In the genomic region with DNA sequence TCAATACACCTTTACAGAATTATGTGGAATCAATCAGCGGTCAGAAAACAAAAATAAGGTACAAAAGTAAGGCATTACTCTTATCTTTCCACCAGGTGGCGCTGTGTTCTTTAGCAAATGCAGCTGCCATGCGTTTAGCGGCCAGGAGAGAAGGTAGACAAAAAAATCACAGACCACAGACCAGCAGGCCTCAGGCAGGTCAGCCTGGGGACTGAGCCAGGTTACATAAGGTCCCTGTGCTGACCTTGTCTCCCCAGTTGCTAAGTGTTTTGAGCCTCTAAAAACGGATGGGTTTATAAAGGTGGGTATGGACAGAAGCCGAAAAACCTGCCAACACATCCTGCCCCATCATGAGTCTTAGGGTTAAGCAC, we compare ENCODE assay signal across 8 cellular contexts. TPM values are rescaled to one million over a fixed set of nuclear protein-coding genes. Genes with fewer than 3 reads are reported as not detected.
DNase-seq lines count a peak whose midpoint lies in the region; ATAC-seq, FAIRE-seq and TF ChIP-seq lines count a peak whose summit lies in the region.

No MANE protein-coding gene starts in this region.

- CTCF ChIA-PET in HEK293 (lab: Yijun Ruan, JAX), result interaction anchor here (0.7 to 15.6 kb wide), 28 partner anchors 8 to 744 kb away, joined by 3 to 668 read pairs (median 4); partner anchors contain the start of gene NPL
- CTCF ChIA-PET in HepG2 (lab: Yijun Ruan, JAX; ENCODE audit: low intra/inter-chr PET ratio, low total read pairs), result interaction anchor here (1.3 to 2.5 kb wide), 4 partner anchors 182 to 517 kb away, joined by 3 to 44 read pairs (median 5); no protein-coding TSS in a partner anchor

- WGBS in HepG2 (ENCODE audit: low lambda C conversion rate), result 18% methylated on average over 6 of the region's 6 CpGs

- H4K20me1 ChIP-seq in HepG2 (ENCODE audit: insufficient read depth, low read length), result no peaks in the 10 kb centered on the region

- peak; percentile 89 for TF ChIP-seq CTCF in HEK293 (tag by site-specific recombination; IDR thresholded peaks at IDR 0.05)
- peak; percentile 79 for TF ChIP-seq CTCF in colonic mucosa (IDR thresholded peaks at IDR 0.05)
- peak; percentile 87 for TF ChIP-seq CTCF in HepG2 (CRISPR knock-in tag; IDR thresholded peaks at IDR 0.05)

- peak; percentile 88 for FAIRE-seq in HepG2 (lab: Jason Lieb, UNC)

- no TSS peak for BruUV-seq in HepG2 (replicated peaks; lab: Mats Ljungman, UMichigan)

- POLR2A ChIA-PET in HEK293 (lab: Yijun Ruan, JAX) (no interaction called here), HepG2 (lab: Yijun Ruan, JAX) (no interaction called here)

- H3K27me3 ChIP-seq in CD4-positive, CD25-positive, alpha-beta regulatory T cell (ENCODE audit: control insufficient read depth, insufficient read depth, low read length), result no peaks in the 10 kb centered on the region
- H3K27me3 ChIP-seq in colonic mucosa (no peaks in the 10 kb centered on the region), HepG2 (ENCODE audit: control insufficient read depth in 1 of 2, insufficient read depth in 2 of 2, low read length in 2 of 2) (peaks cover 3 to 14% of the 10 kb centered on the region in 2 experiments; a peak in 3 of 5 replicates)

- H3K9ac ChIP-seq in colonic mucosa (ENCODE audit: low read depth in 2 of 2, low read length in 2 of 2) (peak overlapping the region in 1 of 2 donors; percentile 15), HepG2 (ENCODE audit: insufficient read depth, low read depth, low read length) (no peak overlapping the region)

- in situ Hi-C loops in HepG2 (cut with HindIII; ENCODE audit: extremely low pct_ligation_motif_present, low pct_unique_long_range_greater_than_20kb), result loop anchor here (5.0 kb wide), 1 partner anchor 186 kb away; the partner anchor contains the start of gene NPL

- H3K9me3 Mint-ChIP-seq in CD4-positive, CD25-positive, alpha-beta regulatory T cell, result no peaks in the 10 kb centered on the region

- no peak overlapping the region for H3K4me3 Mint-ChIP-seq in CD4-positive, CD25-positive, alpha-beta regulatory T cell

- H3K79me2 ChIP-seq in HepG2 (ENCODE audit: insufficient read depth, low read length), result no peaks in the 10 kb centered on the region

- peaks cover 36% of the 10 kb centered on the region for H3K4me1 ChIP-seq in CD4-positive, CD25-positive, alpha-beta regulatory T cell (ENCODE audit: control insufficient read depth, insufficient read depth, low read length, poor library complexity, severe bottlenecking)
- H3K4me1 ChIP-seq in HEK293 (ENCODE audit: control insufficient read depth, insufficient read depth, low read length), result peaks cover 4% of the 10 kb centered on the region; the same call in 1 of the 2 replicates
- H3K4me1 ChIP-seq in colonic mucosa, result no peaks in the 10 kb centered on the region
- H3K4me1 ChIP-seq in HepG2 (ENCODE audit: insufficient read depth, low read length), result no peaks in the 10 kb centered on the region

- intact Hi-C loops in colonic mucosa (cut with DNase I), result no loop called here
- intact Hi-C loops in HepG2 (cut with micrococcal nuclease; ENCODE audit: unreplicated experiment), result loop anchor here (1.0 kb wide), 2 partner anchors 181 to 205 kb away; no protein-coding TSS in a partner anchor

- no peak overlapping the region for H2AFZ ChIP-seq in HepG2 (ENCODE audit: low read length)

- no peaks in the 10 kb centered on the region for H3K36me3 ChIP-seq in CD4-positive, CD25-positive, alpha-beta regulatory T cell (ENCODE audit: control insufficient read depth, insufficient read depth, low read length)
- H3K36me3 ChIP-seq in HEK293 (ENCODE audit: control insufficient read depth in 2 of 2, insufficient read depth in 1 of 2, low read length in 2 of 2) (peaks cover 17 to 46% of the 10 kb centered on the region in 2 experiments; a peak in 2 of 3 replicates), colonic mucosa (no peaks in the 10 kb centered on the region), HepG2 (replicated peaks in 1 of 2; ENCODE audit: control insufficient read depth in 1 of 2, insufficient read depth in 2 of 2, low read length in 2 of 2) (no peaks in the 10 kb centered on the region)

- H3K4me1 Mint-ChIP-seq in CD4-positive, CD25-positive, alpha-beta regulatory T cell, result peaks cover 0 to 8% (median 4%) of the 10 kb centered on the region in 4 donors

- peak; percentile 64 to 86 (median 79) for DNase-seq in CD4-positive, CD25-positive, alpha-beta regulatory T cell
- DNase-seq in NCI-H510A treated with DMSO at 0.1 percent for 48 hours (lab: John Stamatoyannopoulos, UW) (peak; percentile 86), colonic mucosa (peak; percentile 71), HepG2 (ENCODE audit: low spot score) (peak; percentile 75)
- DNase-seq in activated CD4-positive, CD25-positive, alpha-beta regulatory T cell treated with anti-CD3 and anti-CD28 coated beads, Interleukin-2, amount 50 U/mL, for 72 hours, result peak; percentile 70
- DNase-seq in stimulated activated CD4-positive, alpha-beta T cell treated with anti-CD3 and anti-CD28 coated beads, TNF-alpha, amount 100 ng/mL, for 24 hours (ENCODE audit: low read depth in 3 of 3), result peak in 2 of 3 experiments; percentile 47 to 70

- peaks cover 4% of the 10 kb centered on the region for H3K36me3 Mint-ChIP-seq in CD4-positive, CD25-positive, alpha-beta regulatory T cell

- no peaks in the 10 kb centered on the region for H3K9me3 ChIP-seq in CD4-positive, CD25-positive, alpha-beta regulatory T cell (ENCODE audit: control insufficient read depth in 2 of 2, low read length in 2 of 2)
- H3K9me3 ChIP-seq in HEK293 (ENCODE audit: control insufficient read depth, insufficient read depth, low read depth, low read length), result no peaks in the 10 kb centered on the region
- H3K9me3 ChIP-seq in colonic mucosa, result no peaks in the 10 kb centered on the region
- no peaks in the 10 kb centered on the region for H3K9me3 ChIP-seq in HepG2 (ENCODE audit: low read length)

- TF ChIP-seq RAD21 in HepG2 (CRISPR knock-in tag; IDR thresholded peaks at IDR 0.05), result peak; percentile 70

- TF ChIP-seq POLR2A in HepG2 (IDR thresholded peaks at IDR 0.05; ENCODE audit: insufficient read depth in 1 of 2, low read depth in 2 of 2, low read length in 2 of 2), result no peak

- H3K27ac ChIP-seq in CD4-positive, CD25-positive, alpha-beta regulatory T cell (ENCODE audit: insufficient read depth, low read length, poor library complexity, severe bottlenecking), result peak overlapping the region; percentile 64
- no peak overlapping the region for H3K27ac ChIP-seq in HEK293 (ENCODE audit: extremely low read depth, low read depth, low read length)
- H3K27ac ChIP-seq in colonic mucosa, result no peak overlapping the region
- no peak overlapping the region for H3K27ac ChIP-seq in HepG2 (ENCODE audit: extremely low read length, insufficient read depth, low read length)

- H3K27ac Mint-ChIP-seq in CD4-positive, CD25-positive, alpha-beta regulatory T cell, result no peak overlapping the region

- H3K4me3 ChIP-seq in CD4-positive, CD25-positive, alpha-beta regulatory T cell (ENCODE audit: low read depth, low read length), result no peak overlapping the region
- H3K4me3 ChIP-seq in HEK293 (ENCODE audit: low read depth, low read length) (no peak overlapping the region), colonic mucosa (no peak overlapping the region), HepG2 (replicated peaks in 1 of 3; ENCODE audit: insufficient read depth in 1 of 3, low read depth in 2 of 3, low read length in 3 of 3) (no peak overlapping the region)

- TF ChIP-seq EP300 in HepG2 (IDR thresholded peaks at IDR 0.05; ENCODE audit: low read depth in 2 of 2, low read length in 2 of 2) (no peak), HepG2 (CRISPR knock-in tag; IDR thresholded peaks at IDR 0.05; ENCODE audit: borderline replicate concordance) (no peak)

- H3K4me2 ChIP-seq in HepG2 (ENCODE audit: low read depth, low read length), result no peak overlapping the region

- H3K27me3 Mint-ChIP-seq in CD4-positive, CD25-positive, alpha-beta regulatory T cell, result no peaks in the 10 kb centered on the region

- ATAC-seq in CD4-positive, CD25-positive, alpha-beta regulatory T cell (ENCODE audit: low read depth in 2 of 2), result peak in 1 of 2 donors; percentile 11
- ATAC-seq in HepG2, result peak; percentile 79
- no peak for ATAC-seq in HG03460 (IDR thresholded peaks at IDR 0.05; ENCODE audit: unreplicated experiment)

RNA-seq across cellular contexts. Expression of gene RGS16, which starts 2.8 kb away (rescaled TPM):
- total RNA-seq in CD4-positive, CD25-positive, alpha-beta regulatory T cell, result 16.6 TPM
- polyA plus RNA-seq in CD4-positive, CD25-positive, alpha-beta regulatory T cell, result 1 to 10 TPM in 1 of 4 donors, under 1 TPM in 3; 0.34 to 1.2 (median 0.46) TPM
- 1 to 10 TPM in 1 of 2 donors, under 1 TPM in 1; 0.77 to 1.6 TPM for total RNA-seq in colonic mucosa
- not detected in 2 replicates for total RNA-seq in HepG2 (2016; rRNA removed; fragmentation: Illumina TruSeq; extraction: Trizol)
- total RNA-seq in HepG2 (2016; cell fraction: cytosol; rRNA removed; fragmentation: Illumina TruSeq; extraction: Trizol; ENCODE audit: low read depth), result not detected in 2 replicates
- total RNA-seq in HepG2 (2016; cell fraction: insoluble cytoplasmic fraction; rRNA removed; fragmentation: Illumina TruSeq; extraction: Trizol), result not detected in 2 replicates
- total RNA-seq in HepG2 (2016; cell fraction: membrane; rRNA removed; fragmentation: Illumina TruSeq; extraction: Trizol), result not detected in 2 replicates
- not detected in 2 replicates for total RNA-seq in HepG2 (2016; cell fraction: nucleus; rRNA removed; fragmentation: Illumina TruSeq; extraction: Trizol)
- polyA plus RNA-seq in HepG2 (2011; rRNA removed), result not detected in 2 replicates
- not detected in 2 replicates for polyA plus RNA-seq in HepG2 (2011; cell fraction: cytosol; rRNA removed)
- not detected in 2 replicates for polyA plus RNA-seq in HepG2 (2011; cell fraction: nucleus; rRNA removed)
- polyA plus RNA-seq in HepG2 (2012), result not detected in 2 replicates
- not detected in 2 replicates for polyA plus RNA-seq in HepG2 (2016; cell fraction: cytosol; fragmentation: Illumina TruSeq; extraction: Trizol; ENCODE audit: low read depth)
- polyA plus RNA-seq in HepG2 (2016; cell fraction: insoluble cytoplasmic fraction; fragmentation: Illumina TruSeq; extraction: Trizol; ENCODE audit: low read depth), result not detected in 2 replicates
- polyA plus RNA-seq in HepG2 (2016; cell fraction: membrane; fragmentation: Illumina TruSeq; extraction: Trizol; ENCODE audit: low read depth), result not detected in 2 replicates
- polyA plus RNA-seq in HepG2 (2016; cell fraction: nucleus; fragmentation: Illumina TruSeq; extraction: Trizol; ENCODE audit: insufficient read depth, low read depth), result not detected in 2 replicates
- 3.1 TPM in 1 of 2 replicates, not detected in the other for polyA minus RNA-seq in HepG2 (2011; rRNA and poly(A)+ RNA removed; ENCODE audit: low replicate concordance)
- not detected in 2 replicates for polyA minus RNA-seq in HepG2 (2011; cell fraction: cytosol; rRNA and poly(A)+ RNA removed)
- not detected in 2 replicates for polyA minus RNA-seq in HepG2 (2011; cell fraction: nucleus; rRNA and poly(A)+ RNA removed)

RNA-seq across cellular contexts. Expression of gene RNASEL, which starts 12.3 kb away (rescaled TPM):
- total RNA-seq in CD4-positive, CD25-positive, alpha-beta regulatory T cell, result 9.1 TPM
- polyA plus RNA-seq in CD4-positive, CD25-positive, alpha-beta regulatory T cell, result 10 to 100 TPM in 2 of 4 donors, 1 to 10 TPM in 2; 6.2 to 10.5 (median 9.0) TPM
- total RNA-seq in colonic mucosa, result 10 to 100 TPM; 16.2 to 19.5 TPM
- total RNA-seq in HepG2 (2016; rRNA removed; fragmentation: Illumina TruSeq; extraction: Trizol), result 0.13 and 0.20 TPM in 2 replicates
- total RNA-seq in HepG2 (2016; cell fraction: cytosol; rRNA removed; fragmentation: Illumina TruSeq; extraction: Trizol; ENCODE audit: low read depth), result not detected in 2 replicates
- 0.09 and 0.12 TPM in 2 replicates for total RNA-seq in HepG2 (2016; cell fraction: insoluble cytoplasmic fraction; rRNA removed; fragmentation: Illumina TruSeq; extraction: Trizol)
- total RNA-seq in HepG2 (2016; cell fraction: membrane; rRNA removed; fragmentation: Illumina TruSeq; extraction: Trizol), result 0.07 TPM in 1 of 2 replicates, not detected in the other
- total RNA-seq in HepG2 (2016; cell fraction: nucleus; rRNA removed; fragmentation: Illumina TruSeq; extraction: Trizol), result 0.09 TPM in 2 replicates
- polyA plus RNA-seq in HepG2 (2011; rRNA removed), result 0.05 and 0.16 TPM in 2 replicates
- 0.01 and 0.09 TPM in 2 replicates for polyA plus RNA-seq in HepG2 (2011; cell fraction: cytosol; rRNA removed)
- 0.06 and 0.29 TPM in 2 replicates for polyA plus RNA-seq in HepG2 (2011; cell fraction: nucleus; rRNA removed)
- polyA plus RNA-seq in HepG2 (2012), result 0.04 and 0.08 TPM in 2 replicates
- not detected in 2 replicates for polyA plus RNA-seq in HepG2 (2016; cell fraction: cytosol; fragmentation: Illumina TruSeq; extraction: Trizol; ENCODE audit: low read depth)
- polyA plus RNA-seq in HepG2 (2016; cell fraction: insoluble cytoplasmic fraction; fragmentation: Illumina TruSeq; extraction: Trizol; ENCODE audit: low read depth), result 0.15 TPM in 1 of 2 replicates, not detected in the other
- not detected in 2 replicates for polyA plus RNA-seq in HepG2 (2016; cell fraction: membrane; fragmentation: Illumina TruSeq; extraction: Trizol; ENCODE audit: low read depth)
- polyA plus RNA-seq in HepG2 (2016; cell fraction: nucleus; fragmentation: Illumina TruSeq; extraction: Trizol; ENCODE audit: insufficient read depth, low read depth), result 0.15 and 0.18 TPM in 2 replicates
- 0.04 and 1.8 TPM in 2 replicates for polyA minus RNA-seq in HepG2 (2011; rRNA and poly(A)+ RNA removed; ENCODE audit: low replicate concordance)
- not detected in 2 replicates for polyA minus RNA-seq in HepG2 (2011; cell fraction: cytosol; rRNA and poly(A)+ RNA removed)
- polyA minus RNA-seq in HepG2 (2011; cell fraction: nucleus; rRNA and poly(A)+ RNA removed), result 0.13 and 0.37 TPM in 2 replicates
